ENCODE assay signal across 8 cellular contexts in the genomic region with DNA sequence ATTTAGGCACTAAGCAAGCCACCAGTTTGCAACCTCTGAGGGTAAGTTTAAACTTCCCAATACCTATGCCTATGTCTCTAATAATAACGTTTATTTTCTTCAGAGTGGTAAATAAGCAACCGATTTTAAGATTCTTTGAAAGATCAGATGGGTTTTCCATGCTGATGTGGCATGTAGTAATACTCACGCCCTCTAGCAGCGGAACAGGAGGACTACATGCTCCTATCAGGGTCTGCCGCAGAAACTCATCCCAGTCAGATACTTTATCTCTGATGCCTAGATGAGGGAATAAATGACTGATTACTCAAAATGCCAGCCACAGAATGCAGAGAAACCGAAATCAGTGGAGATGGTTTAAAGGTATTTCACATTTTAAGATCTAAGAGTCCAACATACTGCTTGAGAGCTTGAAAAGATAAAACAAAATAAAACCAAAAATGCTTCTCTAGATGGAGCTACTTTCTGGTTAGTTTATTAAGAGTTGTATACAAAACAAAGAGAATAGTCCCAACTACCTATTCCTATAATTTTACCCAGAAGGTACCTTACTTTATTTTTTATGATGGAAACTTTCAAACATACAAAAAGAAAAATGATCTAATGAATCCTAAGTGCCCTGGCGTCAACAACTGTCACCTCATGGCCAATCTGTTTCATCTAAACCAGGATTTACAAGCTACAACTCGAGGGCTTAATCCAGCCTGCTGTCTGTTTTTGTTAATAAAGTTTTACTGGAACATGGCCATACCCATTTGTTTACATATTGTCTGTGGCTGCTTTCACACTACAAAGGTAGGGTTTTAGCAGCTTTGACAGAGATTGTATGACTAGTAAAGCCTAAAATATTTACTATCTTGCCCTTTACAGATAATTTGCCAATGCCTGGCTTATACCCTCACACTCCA. TPM values are rescaled to one million over a fixed set of nuclear protein-coding genes. Genes with fewer than 3 reads are reported as not detected.
DNase-seq lines count a peak whose midpoint lies in the region; ATAC-seq, FAIRE-seq and TF ChIP-seq lines count a peak whose summit lies in the region.

No MANE protein-coding gene starts in this region.

- BruUV-seq in GM12878 (replicated peaks; lab: Mats Ljungman, UMichigan) = no TSS peak

- SMC1A ChIA-PET in GM12878 (lab: Charles Lee; ENCODE audit: uncharacterized antibody, unreplicated experiment) = interaction anchor here (0.8 to 2.1 kb wide), 19 partner anchors 14 to 191 kb away, joined by 3 to 8 read pairs (median 4); no protein-coding TSS in a partner anchor

- POLR2A ChIA-PET in GM12878 (lab: Charles Lee) = no interaction called here

- H3K4me3 Mint-ChIP-seq in T-helper 2 cell treated with Interferon-gamma antibody and Interleukin-4, amounts not matched to agents 5 μg/mL and 100 μg/mL, for 36 hours = no peak overlapping the region

- no peaks in the 10 kb centered on the region for H3K9me3 Mint-ChIP-seq in T-helper 2 cell treated with Interferon-gamma antibody and Interleukin-4, amounts not matched to agents 5 μg/mL and 100 μg/mL, for 36 hours

- intact Hi-C loops in GM12878 (cut with micrococcal nuclease; ENCODE audit: unreplicated experiment) = loop anchor here (1.0 to 5.0 kb wide), 3 partner anchors 84 to 193 kb away; no protein-coding TSS in a partner anchor

- peak; percentile 97 for ATAC-seq in GM12878

- H3K27me3 ChIP-seq in GM12878 (replicated peaks in 1 of 2; ENCODE audit: control insufficient read depth in 2 of 2, insufficient read depth in 2 of 2, low read length in 1 of 2) = no peaks in the 10 kb centered on the region
- H3K27me3 ChIP-seq in smooth muscle cell (ENCODE audit: low read depth) = no peaks in the 10 kb centered on the region

- no peaks in the 10 kb centered on the region for H3K4me1 ChIP-seq in GM12878 (ENCODE audit: control insufficient read depth, insufficient read depth, low read length)
- no peaks in the 10 kb centered on the region for H3K4me1 ChIP-seq in smooth muscle cell (ENCODE audit: low read depth)

- no peak overlapping the region for H3K4me2 ChIP-seq in GM12878 (ENCODE audit: control insufficient read depth, insufficient read depth)
- H3K4me2 ChIP-seq in smooth muscle cell = peak overlapping the region; percentile 64

- peak overlapping the region; percentile 37 for H3K27ac Mint-ChIP-seq in T-helper 2 cell treated with Interferon-gamma antibody and Interleukin-4, amounts not matched to agents 5 μg/mL and 100 μg/mL, for 36 hours

- peak; percentile 67 for TF ChIP-seq RAD21 in GM12878 (IDR thresholded peaks at IDR 0.05; ENCODE audit: insufficient read depth, low read depth, low read length)

- H3K9ac ChIP-seq in GM12878 (ENCODE audit: control insufficient read depth, insufficient read depth, low read length) = no peak overlapping the region
- no peak overlapping the region for H3K9ac ChIP-seq in smooth muscle cell (ENCODE audit: low read depth)

- in situ Hi-C loops in GM12878 (cut with MboI) = no loop called here

- TF ChIP-seq POLR2A in GM12892 (IDR thresholded peaks at IDR 0.05; ENCODE audit: low read depth, low read length) (no peak), GM12878 (IDR thresholded peaks at IDR 0.05; ENCODE audit: low read depth, low read length) (no peak)

- H3K27ac ChIP-seq in GM12878 (ENCODE audit: control insufficient read depth, insufficient read depth) (no peak overlapping the region), smooth muscle cell (ENCODE audit: low read depth) (no peak overlapping the region)

- DNase-seq in GM12892 (ENCODE audit: insufficient read length) = peak; percentile 24
- DNase-seq in LNCaP clone FGC (ENCODE audit: low read depth) = peak; percentile 73
- DNase-seq in T-helper 2 cell treated with Interferon-gamma antibody and Interleukin-4, amounts not matched to agents 5 μg/mL and 100 μg/mL, for 36 hours (ENCODE audit: low spot score) = peak; percentile 61
- peak; percentile 11 for DNase-seq in GM12878 (ENCODE audit: low read depth, low spot score)
- DNase-seq in iPS DF 19.7 (ENCODE audit: low read depth, low spot score) = peak; percentile 17
- DNase-seq in smooth muscle cell (lab: John Stamatoyannopoulos, UW; ENCODE audit: unreplicated experiment) = no peak
- DNase-seq in OCI-M2 (lab: John Stamatoyannopoulos, UW; ENCODE audit: unreplicated experiment) = no peak

- CTCF ChIA-PET in GM12878 (lab: Yijun Ruan, JAX) = interaction anchor here (0.7 to 6.0 kb wide), 35 partner anchors 7 to 303 kb away, joined by 3 to 56 read pairs (median 5); no protein-coding TSS in a partner anchor

- H2AFZ ChIP-seq in GM12878 (ENCODE audit: control insufficient read depth, low read depth, low read length) (peak overlapping the region; percentile 67), smooth muscle cell (ENCODE audit: low read depth) (peak overlapping the region; percentile 50)

- RAD21 ChIA-PET in GM12878 (lab: Charles Lee; ENCODE audit: unreplicated experiment) = interaction anchor here (0.6 to 2.3 kb wide), 12 partner anchors 14 to 1435 kb away, joined by 3 to 8 read pairs (median 3); a partner anchor contains a TSS

- peak; percentile 85 for FAIRE-seq in A204.1 (lab: Jason Lieb, UNC)
- peak; percentile 93 for FAIRE-seq in GM12892 (lab: Jason Lieb, UNC)
- FAIRE-seq in GM12878 (lab: Jason Lieb, UNC) = peak; percentile 98

- H3K36me3 ChIP-seq in GM12878 (ENCODE audit: control insufficient read depth in 2 of 2, insufficient read depth in 2 of 2, low read length in 1 of 2) = peaks cover 0 to 1% of the 10 kb centered on the region in 2 experiments; a peak in 1 of 4 replicates
- H3K36me3 ChIP-seq in smooth muscle cell (ENCODE audit: low read depth) = no peaks in the 10 kb centered on the region

- TF ChIP-seq CTCF in LNCaP clone FGC (IDR thresholded peaks at IDR 0.05; ENCODE audit: control insufficient read depth, extremely low read depth, insufficient read depth) (peak; percentile 79), GM12878 (IDR thresholded peaks at IDR 0.05 in 2 of 3, conservative IDR thresholded peaks at IDR 0.05 in 1 of 3; ENCODE audit: control insufficient read depth in 2 of 3, extremely low read depth in 1 of 3, insufficient read depth in 1 of 3, low read depth in 3 of 3, low read length in 3 of 3) (peak; percentile 72 to 84 (median 81)), smooth muscle cell (IDR thresholded peaks at IDR 0.05; ENCODE audit: borderline replicate concordance, insufficient read depth, poor library complexity, severe bottlenecking) (peak; percentile 60)

- 20% methylated on average over 8 of the region's 8 CpGs for WGBS in GM12878 (ENCODE audit: insufficient coverage, insufficient replicate concordance, low lambda C conversion rate, missing lambda C conversion rate)
- WGBS in smooth muscle cell (ENCODE audit: low lambda C conversion rate) = 12% methylated on average over 8 of the region's 8 CpGs

- H3K4me3 ChIP-seq in LNCaP clone FGC (ENCODE audit: low read depth, low read length) (no peak overlapping the region), GM12878 (no peak overlapping the region), smooth muscle cell (no peak overlapping the region)

- no peaks in the 10 kb centered on the region for H3K9me3 ChIP-seq in GM12878 (replicated peaks; ENCODE audit: control insufficient read depth, insufficient read depth, low read length)
- H3K9me3 ChIP-seq in smooth muscle cell (replicated peaks; ENCODE audit: low read depth) = no peaks in the 10 kb centered on the region

- peaks cover 4% of the 10 kb centered on the region for H3F3A ChIP-seq in smooth muscle cell (ENCODE audit: low read depth)

- H4K20me1 ChIP-seq in GM12878 (ENCODE audit: control insufficient read depth, insufficient read depth) (no peaks in the 10 kb centered on the region), smooth muscle cell (ENCODE audit: low read depth) (no peaks in the 10 kb centered on the region)

- H3K36me3 Mint-ChIP-seq in T-helper 2 cell treated with Interferon-gamma antibody and Interleukin-4, amounts not matched to agents 5 μg/mL and 100 μg/mL, for 36 hours (ENCODE audit: low read depth) = peaks cover 16% of the 10 kb centered on the region

- no peaks in the 10 kb centered on the region for H3K27me3 Mint-ChIP-seq in T-helper 2 cell treated with Interferon-gamma antibody and Interleukin-4, amounts not matched to agents 5 μg/mL and 100 μg/mL, for 36 hours (ENCODE audit: low read depth)

- no peak for TF ChIP-seq EP300 in GM12878 (IDR thresholded peaks at IDR 0.05; ENCODE audit: borderline replicate concordance in 1 of 2, control insufficient read depth in 1 of 2, low read depth in 2 of 2, low read length in 2 of 2)

- H3K79me2 ChIP-seq in GM12878 (ENCODE audit: control insufficient read depth, insufficient read depth, low read length) = no peaks in the 10 kb centered on the region
- H3K79me2 ChIP-seq in smooth muscle cell (ENCODE audit: low read depth) = no peaks in the 10 kb centered on the region

- H3K4me1 Mint-ChIP-seq in T-helper 2 cell treated with Interferon-gamma antibody and Interleukin-4, amounts not matched to agents 5 μg/mL and 100 μg/mL, for 36 hours (ENCODE audit: low read depth) = peaks cover 8% of the 10 kb centered on the region

TF ChIP-seq in GM12878, 131 proteins besides CTCF, POLR2A, EP300 and RAD21 (continues in another document):
- peak; percentile 79 for TF ChIP-seq SMC3 (IDR thresholded peaks at IDR 0.05; ENCODE audit: borderline replicate concordance, low read length)
- no peak for TF ChIP-seq CBX5 (IDR thresholded peaks at IDR 0.05; ENCODE audit: low read depth)

RNA-seq across cellular contexts. Expression of a gene that starts 37.5 kb away (rescaled TPM):
- 4.5 TPM for polyA plus RNA-seq in GM12892 (2012; ENCODE audit: missing spikeins)
- 31.6 and 36.6 TPM in 2 replicates for total RNA-seq in GM12878 (2013; cell fraction: nucleolus; rRNA removed)
- total RNA-seq in GM12878 (2014; rRNA removed) (10.9 and 11.1 TPM in 2 replicates), GM12878 (2014; rRNA removed; fragmentation: Illumina TruSeq; extraction: Trizol) (9.3 and 9.4 TPM in 2 replicates), GM12878 (2021) (19.1 and 20.9 TPM in 2 replicates), smooth muscle cell (12.8 and 13.1 TPM in 2 replicates)
- polyA plus RNA-seq in GM12878 (2011; ENCODE audit: low read depth) = 3.3 TPM
- polyA plus RNA-seq in GM12878 (2011; rRNA removed) (7.3 and 11.7 TPM in 2 replicates), GM12878 (2014; fragmentation: Illumina TruSeq; extraction: Trizol) (17.4 and 22.4 TPM in 2 replicates), GM12878 (2014; fragmentation: Nextera tagmentation; extraction: Ambion mirVana) (under 1 TPM; 0.24 to 0.68 TPM), GM12878 (2014; rRNA removed) (21.8 and 24.1 TPM in 2 replicates), GM12878 (2016; fragmentation: Nextera tagmentation; extraction: Ambion mirVana) (10 to 100 TPM; 20.7 to 21.1 TPM), smooth muscle cell (12.1 and 18.1 TPM in 2 replicates)
- polyA plus RNA-seq in GM12878 (2011; cell fraction: cytosol; rRNA removed) = 25.2 and 28.3 TPM in 2 replicates
- 80.8 and 85.9 TPM in 2 replicates for polyA plus RNA-seq in GM12878 (2011; cell fraction: nucleus; rRNA removed)
- 4.5 and 7.7 TPM in 2 replicates for polyA plus RNA-seq in GM12878 (2012)
- 12.7 and 16.3 TPM in 2 replicates for polyA minus RNA-seq in GM12878 (2011; rRNA and poly(A)+ RNA removed)
- polyA minus RNA-seq in GM12878 (2011; cell fraction: cytosol; rRNA and poly(A)+ RNA removed) = 7.9 and 9.8 TPM in 2 replicates
- polyA minus RNA-seq in GM12878 (2011; cell fraction: nucleus; rRNA and poly(A)+ RNA removed) = 12.1 and 23.2 TPM in 2 replicates

Comparison
In these comparisons a context has a peak if more than half of its experiments do, and no peak if none do; other contexts are left out.
1. DNase-seq: peak in GM12892 (single experiment), LNCaP clone FGC (single experiment), T-helper 2 cell treated with Interferon-gamma antibody and Interleukin-4, amounts not matched to agents 5 μg/mL and 100 μg/mL, for 36 hours (single experiment), GM12878 (single experiment) and iPS DF 19.7 (single experiment); none in smooth muscle cell (single experiment) and OCI-M2 (single experiment).
2. Peak in every context shown above with its lines, with median percentiles within 50 percentile points of each other: CTCF ChIP-seq.